In genomic region chr1:3771108-3772026, GRCh38 we compare ENCODE assay signal across 2 cellular contexts.
TF ChIP-seq lines count a peak whose summit lies in the region.

No MANE protein-coding gene starts in this region.

TF ChIP-seq in K562, 482 proteins besides CTCF, POLR2A, EP300 and RAD21 (continues in another document):
- TF ChIP-seq RBBP5 (IDR thresholded peaks at IDR 0.05; ENCODE audit: borderline replicate concordance, insufficient read depth, low read length, poor library complexity, severe bottlenecking) (peak; percentile 50), SNAPC5 (CRISPR knock-in tag; IDR thresholded peaks at IDR 0.05) (no peak), RFX5 (IDR thresholded peaks at IDR 0.05; ENCODE audit: low read depth, low read length) (no peak), SREBF1 (IDR thresholded peaks at IDR 0.05; ENCODE audit: borderline replicate concordance, low read depth, low read length) (no peak), NCOA1 (IDR thresholded peaks at IDR 0.05; ENCODE audit: low read depth) (no peak), MEIS2 (IDR thresholded peaks at IDR 0.05; ENCODE audit: partially characterized antibody) (no peak), ZNF253 (CRISPR knock-in tag; conservative IDR thresholded peaks at IDR 0.05) (no peak), GABPA (tag; conservative IDR thresholded peaks at IDR 0.05; ENCODE audit: low read depth) (no peak), CUX1 (CRISPR knock-in tag; IDR thresholded peaks at IDR 0.05) (no peak), USF1 (CRISPR knock-in tag; IDR thresholded peaks at IDR 0.05) (no peak), ZNF79 (CRISPR knock-in tag; IDR thresholded peaks at IDR 0.05; ENCODE audit: low read depth) (no peak)
- TF ChIP-seq, protein P1, sequence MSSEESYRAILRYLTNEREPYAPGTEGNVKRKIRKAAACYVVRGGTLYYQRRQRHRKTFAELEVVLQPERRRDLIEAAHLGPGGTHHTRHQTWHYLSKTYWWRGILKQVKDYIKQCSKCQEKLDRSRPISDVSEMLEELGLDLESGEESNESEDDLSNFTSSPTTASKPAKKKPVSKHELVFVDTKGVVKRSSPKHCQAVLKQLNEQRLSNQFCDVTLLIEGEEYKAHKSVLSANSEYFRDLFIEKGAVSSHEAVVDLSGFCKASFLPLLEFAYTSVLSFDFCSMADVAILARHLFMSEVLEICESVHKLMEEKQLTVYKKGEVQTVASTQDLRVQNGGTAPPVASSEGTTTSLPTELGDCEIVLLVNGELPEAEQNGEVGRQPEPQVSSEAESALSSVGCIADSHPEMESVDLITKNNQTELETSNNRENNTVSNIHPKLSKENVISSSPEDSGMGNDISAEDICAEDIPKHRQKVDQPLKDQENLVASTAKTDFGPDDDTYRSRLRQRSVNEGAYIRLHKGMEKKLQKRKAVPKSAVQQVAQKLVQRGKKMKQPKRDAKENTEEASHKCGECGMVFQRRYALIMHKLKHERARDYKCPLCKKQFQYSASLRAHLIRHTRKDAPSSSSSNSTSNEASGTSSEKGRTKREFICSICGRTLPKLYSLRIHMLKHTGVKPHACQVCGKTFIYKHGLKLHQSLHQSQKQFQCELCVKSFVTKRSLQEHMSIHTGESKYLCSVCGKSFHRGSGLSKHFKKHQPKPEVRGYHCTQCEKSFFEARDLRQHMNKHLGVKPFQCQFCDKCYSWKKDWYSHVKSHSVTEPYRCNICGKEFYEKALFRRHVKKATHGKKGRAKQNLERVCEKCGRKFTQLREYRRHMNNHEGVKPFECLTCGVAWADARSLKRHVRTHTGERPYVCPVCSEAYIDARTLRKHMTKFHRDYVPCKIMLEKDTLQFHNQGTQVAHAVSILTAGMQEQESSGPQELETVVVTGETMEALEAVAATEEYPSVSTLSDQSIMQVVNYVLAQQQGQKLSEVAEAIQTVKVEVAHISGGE (CRISPR knock-in tag; IDR thresholded peaks at IDR 0.05): no peak; a peak in 1 of 6 replicates

TF ChIP-seq in HepG2, 621 proteins besides CTCF, POLR2A, EP300 and RAD21 (continues in another document):
- TF ChIP-seq ZBTB1 (CRISPR knock-in tag; IDR thresholded peaks at IDR 0.05; ENCODE audit: borderline replicate concordance) (no peak), PLRG1 (conservative IDR thresholded peaks at IDR 0.05) (no peak), ZNF713 (CRISPR knock-in tag; IDR thresholded peaks at IDR 0.05) (no peak), ZSCAN29 (CRISPR knock-in tag; conservative IDR thresholded peaks at IDR 0.05) (0 out of 2 replicates have a peak, but pooled peaks have one; percentile 13), SKI (IDR thresholded peaks at IDR 0.05; ENCODE audit: partially characterized antibody) (peak; percentile 23), TAF1 (CRISPR knock-in tag; IDR thresholded peaks at IDR 0.05) (peak; percentile 59; the same call in 1 of the 2 replicates), ZNF83 (CRISPR knock-in tag; IDR thresholded peaks at IDR 0.05; ENCODE audit: borderline replicate concordance) (0 out of 2 replicates have a peak, but pooled peaks have one; percentile 14), CENPX (CRISPR knock-in tag; IDR thresholded peaks at IDR 0.05) (no peak), ZFYVE20 (CRISPR knock-in tag; IDR thresholded peaks at IDR 0.05; ENCODE audit: borderline replicate concordance, low read depth) (no peak), ZNF256 (CRISPR knock-in tag; conservative IDR thresholded peaks at IDR 0.05) (no peak), HDAC1 (CRISPR knock-in tag; IDR thresholded peaks at IDR 0.05) (no peak; the same call in 1 of the 2 replicates), HNRNPUL1 (IDR thresholded peaks at IDR 0.05; ENCODE audit: low read depth, low read length) (no peak), GABPA (IDR thresholded peaks at IDR 0.05; ENCODE audit: low read depth, low read length) (no peak), GABPA (CRISPR knock-in tag; IDR thresholded peaks at IDR 0.05; ENCODE audit: low read depth) (0 out of 2 replicates have a peak, but pooled peaks have one; percentile 2), ZFP36 (IDR thresholded peaks at IDR 0.05; ENCODE audit: borderline replicate concordance, low read depth, low read length, partially characterized antibody) (no peak), GABPB1 (CRISPR knock-in tag; IDR thresholded peaks at IDR 0.05) (no peak), NFRKB (IDR thresholded peaks at IDR 0.05) (no peak), SOX13 (IDR thresholded peaks at IDR 0.05) (no peak), SOX13 (CRISPR knock-in tag; conservative IDR thresholded peaks at IDR 0.05 in 1 of 2, IDR thresholded peaks at IDR 0.05 in 1 of 2) (no peak), FOXK2 (IDR thresholded peaks at IDR 0.05) (no peak), JARID2 (CRISPR knock-in tag; IDR thresholded peaks at IDR 0.05; ENCODE audit: insufficient replicate concordance) (no peak), POLR2G (IDR thresholded peaks at IDR 0.05; ENCODE audit: low read depth, low read length) (peak; percentile 76), NCOR1 (IDR thresholded peaks at IDR 0.05; ENCODE audit: borderline replicate concordance, low read length) (no peak), NBN (conservative IDR thresholded peaks at IDR 0.05) (no peak), TRIM24 (CRISPR knock-in tag; IDR thresholded peaks at IDR 0.05) (no peak), SRSF1 (optimal IDR thresholded peaks at IDR 0.05; ENCODE audit: low read depth, low read length) (peak; percentile 33), YEATS4 (CRISPR knock-in tag; IDR thresholded peaks at IDR 0.05; ENCODE audit: borderline replicate concordance) (peak; percentile 82), FIP1L1 (IDR thresholded peaks at IDR 0.05; ENCODE audit: borderline replicate concordance, insufficient read depth, low read depth, low read length) (no peak), NAIF1 (CRISPR knock-in tag; IDR thresholded peaks at IDR 0.05; ENCODE audit: borderline replicate concordance) (no peak), REL (CRISPR knock-in tag; conservative IDR thresholded peaks at IDR 0.05) (no peak), ZNF331 (CRISPR knock-in tag; IDR thresholded peaks at IDR 0.05) (no peak), GTF3A (CRISPR knock-in tag; conservative IDR thresholded peaks at IDR 0.05) (no peak; the same call in 1 of the 2 replicates), SIX1 (CRISPR knock-in tag; IDR thresholded peaks at IDR 0.05; ENCODE audit: borderline replicate concordance) (no peak), AGO1 (IDR thresholded peaks at IDR 0.05; ENCODE audit: low read depth, low read length, poor library complexity, severe bottlenecking) (peak; percentile 48), ZNF17 (CRISPR knock-in tag; IDR thresholded peaks at IDR 0.05) (no peak), ZNF275 (CRISPR knock-in tag; IDR thresholded peaks at IDR 0.05; ENCODE audit: borderline replicate concordance) (peak; percentile 69; the same call in 1 of the 2 replicates), ZNF296 (CRISPR knock-in tag; conservative IDR thresholded peaks at IDR 0.05) (0 out of 2 replicates have a peak, but pooled peaks have one; percentile 26), MTA1 (CRISPR knock-in tag; IDR thresholded peaks at IDR 0.05; ENCODE audit: borderline replicate concordance) (peak; percentile 73; the same call in 1 of the 2 replicates), ZNF652 (CRISPR knock-in tag; IDR thresholded peaks at IDR 0.05; ENCODE audit: borderline replicate concordance, low read depth) (no peak)
- TF ChIP-seq, protein P2, sequence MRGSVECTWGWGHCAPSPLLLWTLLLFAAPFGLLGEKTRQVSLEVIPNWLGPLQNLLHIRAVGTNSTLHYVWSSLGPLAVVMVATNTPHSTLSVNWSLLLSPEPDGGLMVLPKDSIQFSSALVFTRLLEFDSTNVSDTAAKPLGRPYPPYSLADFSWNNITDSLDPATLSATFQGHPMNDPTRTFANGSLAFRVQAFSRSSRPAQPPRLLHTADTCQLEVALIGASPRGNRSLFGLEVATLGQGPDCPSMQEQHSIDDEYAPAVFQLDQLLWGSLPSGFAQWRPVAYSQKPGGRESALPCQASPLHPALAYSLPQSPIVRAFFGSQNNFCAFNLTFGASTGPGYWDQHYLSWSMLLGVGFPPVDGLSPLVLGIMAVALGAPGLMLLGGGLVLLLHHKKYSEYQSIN (CRISPR knock-in tag; IDR thresholded peaks at IDR 0.05; ENCODE audit: borderline replicate concordance): no peak
- TF ChIP-seq, protein P3, sequence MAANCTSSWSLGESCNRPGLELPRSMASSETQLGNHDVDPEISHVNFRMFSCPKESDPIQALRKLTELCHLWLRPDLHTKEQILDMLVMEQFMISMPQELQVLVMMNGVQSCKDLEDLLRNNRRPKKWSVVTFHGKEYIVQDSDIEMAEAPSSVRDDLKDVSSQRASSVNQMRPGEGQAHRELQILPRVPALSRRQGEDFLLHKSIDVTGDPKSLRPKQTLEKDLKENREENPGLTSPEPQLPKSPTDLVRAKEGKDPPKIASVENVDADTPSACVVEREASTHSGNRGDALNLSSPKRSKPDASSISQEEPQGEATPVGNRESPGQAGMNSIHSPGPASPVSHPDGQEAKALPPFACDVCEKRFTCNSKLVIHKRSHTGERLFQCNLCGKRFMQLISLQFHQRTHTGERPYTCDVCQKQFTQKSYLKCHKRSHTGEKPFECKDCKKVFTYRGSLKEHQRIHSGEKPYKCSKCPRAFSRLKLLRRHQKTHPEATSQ (CRISPR knock-in tag; IDR thresholded peaks at IDR 0.05; ENCODE audit: borderline replicate concordance): no peak
- TF ChIP-seq, protein P4, sequence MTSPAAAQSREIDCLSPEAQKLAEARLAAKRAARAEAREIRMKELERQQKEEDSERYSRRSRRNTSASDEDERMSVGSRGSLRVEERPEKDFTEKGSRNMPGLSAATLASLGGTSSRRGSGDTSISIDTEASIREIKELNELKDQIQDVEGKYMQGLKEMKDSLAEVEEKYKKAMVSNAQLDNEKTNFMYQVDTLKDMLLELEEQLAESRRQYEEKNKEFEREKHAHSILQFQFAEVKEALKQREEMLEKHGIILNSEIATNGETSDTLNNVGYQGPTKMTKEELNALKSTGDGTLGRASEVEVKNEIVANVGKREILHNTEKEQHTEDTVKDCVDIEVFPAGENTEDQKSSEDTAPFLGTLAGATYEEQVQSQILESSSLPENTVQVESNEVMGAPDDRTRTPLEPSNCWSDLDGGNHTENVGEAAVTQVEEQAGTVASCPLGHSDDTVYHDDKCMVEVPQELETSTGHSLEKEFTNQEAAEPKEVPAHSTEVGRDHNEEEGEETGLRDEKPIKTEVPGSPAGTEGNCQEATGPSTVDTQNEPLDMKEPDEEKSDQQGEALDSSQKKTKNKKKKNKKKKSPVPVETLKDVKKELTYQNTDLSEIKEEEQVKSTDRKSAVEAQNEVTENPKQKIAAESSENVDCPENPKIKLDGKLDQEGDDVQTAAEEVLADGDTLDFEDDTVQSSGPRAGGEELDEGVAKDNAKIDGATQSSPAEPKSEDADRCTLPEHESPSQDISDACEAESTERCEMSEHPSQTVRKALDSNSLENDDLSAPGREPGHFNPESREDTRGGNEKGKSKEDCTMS (CRISPR knock-in tag; conservative IDR thresholded peaks at IDR 0.05): no peak
- TF ChIP-seq, protein P5, sequence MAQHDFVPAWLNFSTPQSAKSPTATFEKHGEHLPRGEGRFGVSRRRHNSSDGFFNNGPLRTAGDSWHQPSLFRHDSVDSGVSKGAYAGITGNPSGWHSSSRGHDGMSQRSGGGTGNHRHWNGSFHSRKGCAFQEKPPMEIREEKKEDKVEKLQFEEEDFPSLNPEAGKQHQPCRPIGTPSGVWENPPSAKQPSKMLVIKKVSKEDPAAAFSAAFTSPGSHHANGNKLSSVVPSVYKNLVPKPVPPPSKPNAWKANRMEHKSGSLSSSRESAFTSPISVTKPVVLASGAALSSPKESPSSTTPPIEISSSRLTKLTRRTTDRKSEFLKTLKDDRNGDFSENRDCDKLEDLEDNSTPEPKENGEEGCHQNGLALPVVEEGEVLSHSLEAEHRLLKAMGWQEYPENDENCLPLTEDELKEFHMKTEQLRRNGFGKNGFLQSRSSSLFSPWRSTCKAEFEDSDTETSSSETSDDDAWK (CRISPR knock-in tag; IDR thresholded peaks at IDR 0.05): no peak
- TF ChIP-seq, protein P6, sequence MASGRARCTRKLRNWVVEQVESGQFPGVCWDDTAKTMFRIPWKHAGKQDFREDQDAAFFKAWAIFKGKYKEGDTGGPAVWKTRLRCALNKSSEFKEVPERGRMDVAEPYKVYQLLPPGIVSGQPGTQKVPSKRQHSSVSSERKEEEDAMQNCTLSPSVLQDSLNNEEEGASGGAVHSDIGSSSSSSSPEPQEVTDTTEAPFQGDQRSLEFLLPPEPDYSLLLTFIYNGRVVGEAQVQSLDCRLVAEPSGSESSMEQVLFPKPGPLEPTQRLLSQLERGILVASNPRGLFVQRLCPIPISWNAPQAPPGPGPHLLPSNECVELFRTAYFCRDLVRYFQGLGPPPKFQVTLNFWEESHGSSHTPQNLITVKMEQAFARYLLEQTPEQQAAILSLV (CRISPR knock-in tag; IDR thresholded peaks at IDR 0.05; ENCODE audit: borderline replicate concordance): peak; percentile 33; the same call in 1 of the 2 replicates
- TF ChIP-seq, protein P7, sequence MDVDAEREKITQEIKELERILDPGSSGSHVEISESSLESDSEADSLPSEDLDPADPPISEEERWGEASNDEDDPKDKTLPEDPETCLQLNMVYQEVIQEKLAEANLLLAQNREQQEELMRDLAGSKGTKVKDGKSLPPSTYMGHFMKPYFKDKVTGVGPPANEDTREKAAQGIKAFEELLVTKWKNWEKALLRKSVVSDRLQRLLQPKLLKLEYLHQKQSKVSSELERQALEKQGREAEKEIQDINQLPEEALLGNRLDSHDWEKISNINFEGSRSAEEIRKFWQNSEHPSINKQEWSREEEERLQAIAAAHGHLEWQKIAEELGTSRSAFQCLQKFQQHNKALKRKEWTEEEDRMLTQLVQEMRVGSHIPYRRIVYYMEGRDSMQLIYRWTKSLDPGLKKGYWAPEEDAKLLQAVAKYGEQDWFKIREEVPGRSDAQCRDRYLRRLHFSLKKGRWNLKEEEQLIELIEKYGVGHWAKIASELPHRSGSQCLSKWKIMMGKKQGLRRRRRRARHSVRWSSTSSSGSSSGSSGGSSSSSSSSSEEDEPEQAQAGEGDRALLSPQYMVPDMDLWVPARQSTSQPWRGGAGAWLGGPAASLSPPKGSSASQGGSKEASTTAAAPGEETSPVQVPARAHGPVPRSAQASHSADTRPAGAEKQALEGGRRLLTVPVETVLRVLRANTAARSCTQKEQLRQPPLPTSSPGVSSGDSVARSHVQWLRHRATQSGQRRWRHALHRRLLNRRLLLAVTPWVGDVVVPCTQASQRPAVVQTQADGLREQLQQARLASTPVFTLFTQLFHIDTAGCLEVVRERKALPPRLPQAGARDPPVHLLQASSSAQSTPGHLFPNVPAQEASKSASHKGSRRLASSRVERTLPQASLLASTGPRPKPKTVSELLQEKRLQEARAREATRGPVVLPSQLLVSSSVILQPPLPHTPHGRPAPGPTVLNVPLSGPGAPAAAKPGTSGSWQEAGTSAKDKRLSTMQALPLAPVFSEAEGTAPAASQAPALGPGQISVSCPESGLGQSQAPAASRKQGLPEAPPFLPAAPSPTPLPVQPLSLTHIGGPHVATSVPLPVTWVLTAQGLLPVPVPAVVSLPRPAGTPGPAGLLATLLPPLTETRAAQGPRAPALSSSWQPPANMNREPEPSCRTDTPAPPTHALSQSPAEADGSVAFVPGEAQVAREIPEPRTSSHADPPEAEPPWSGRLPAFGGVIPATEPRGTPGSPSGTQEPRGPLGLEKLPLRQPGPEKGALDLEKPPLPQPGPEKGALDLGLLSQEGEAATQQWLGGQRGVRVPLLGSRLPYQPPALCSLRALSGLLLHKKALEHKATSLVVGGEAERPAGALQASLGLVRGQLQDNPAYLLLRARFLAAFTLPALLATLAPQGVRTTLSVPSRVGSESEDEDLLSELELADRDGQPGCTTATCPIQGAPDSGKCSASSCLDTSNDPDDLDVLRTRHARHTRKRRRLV (CRISPR knock-in tag; IDR thresholded peaks at IDR 0.05): no peak
